8 cellular contexts compared by ENCODE assay signal in genomic region chr15:59688383-59688887, GRCh38. TPM values are rescaled to one million over a fixed set of nuclear protein-coding genes. Genes with fewer than 3 reads are reported as not detected.
DNase-seq lines count a peak whose midpoint lies in the region; ATAC-seq and TF ChIP-seq lines count a peak whose summit lies in the region.

No MANE protein-coding gene starts in this region.

- H2AFZ ChIP-seq in MM.1S (ENCODE audit: low read length) = peak overlapping the region; percentile 50

- H3K9me3 Mint-ChIP-seq in activated T-cell treated with anti-CD3 and anti-CD28 coated beads, Interleukin-2, amount 50 U/mL, for 4 hours = no peaks in the 10 kb centered on the region

- peaks cover 57% of the 10 kb centered on the region for H3K79me2 ChIP-seq in MM.1S (ENCODE audit: low read length)

- H3K4me1 Mint-ChIP-seq in activated T-cell treated with anti-CD3 and anti-CD28 coated beads, Interleukin-2, amount 50 U/mL, for 4 hours (ENCODE audit: low read depth) = peaks cover 53% of the 10 kb centered on the region

- H3K4me2 ChIP-seq in BLaER1 treated with 17β-estradiol and CSF1 and Interleukin-3, amounts not matched to agents 10 nM and 100 nM = peak overlapping the region; percentile 85 to 100 (median 95)
- H3K4me2 ChIP-seq in MM.1S (ENCODE audit: low read depth, low read length) = peak overlapping the region; percentile 81

- H3K36me3 Mint-ChIP-seq in activated T-cell treated with anti-CD3 and anti-CD28 coated beads, Interleukin-2, amount 50 U/mL, for 4 hours (ENCODE audit: insufficient read depth) = peaks cover 13% of the 10 kb centered on the region

- H3K9ac ChIP-seq in BLaER1 treated with 17β-estradiol and CSF1 and Interleukin-3, amounts not matched to agents 10 nM and 100 nM = peak overlapping the region; percentile 96 to 100 (median 99)
- peak overlapping the region; percentile 98 for H3K9ac ChIP-seq in MM.1S (ENCODE audit: low read length)

- H3K4me3 ChIP-seq in BLaER1 treated with 17β-estradiol and CSF1 and Interleukin-3, amounts not matched to agents 10 nM and 100 nM = peak overlapping the region; percentile 68 to 97 (median 88)
- peak overlapping the region; percentile 99 for H3K4me3 ChIP-seq in MM.1S (ENCODE audit: low read length)
- peak overlapping the region; percentile 96 for H3K4me3 ChIP-seq in ovary

- TF ChIP-seq CTCF in MM.1S (IDR thresholded peaks at IDR 0.05; ENCODE audit: low read length) (no peak), ovary (IDR thresholded peaks at IDR 0.05) (no peak)

- peak overlapping the region; percentile 96 to 100 (median 99) for H3K27ac ChIP-seq in BLaER1 treated with 17β-estradiol and CSF1 and Interleukin-3, amounts not matched to agents 10 nM and 100 nM
- H3K27ac ChIP-seq in MM.1S (ENCODE audit: low read length) (peak overlapping the region; percentile 98), ovary (peak overlapping the region; percentile 85 to 86)

- H3K4me3 Mint-ChIP-seq in activated T-cell treated with anti-CD3 and anti-CD28 coated beads, Interleukin-2, amount 50 U/mL, for 4 hours = peak overlapping the region; percentile 98

- peak; percentile 33 for DNase-seq in MM.1S
- DNase-seq in activated T-cell treated with anti-CD3 and anti-CD28 coated beads, Interleukin-2, amount 50 U/mL, for 4 hours = no peak
- DNase-seq in fibroblast of the conjunctiva (ENCODE audit: low read depth) = peak; percentile 43
- DNase-seq in ovary = no peak
- no peak for DNase-seq in GM03348 (ENCODE audit: low spot score)

- peaks cover 27% of the 10 kb centered on the region for H3F3A ChIP-seq in MM.1S (ENCODE audit: insufficient read depth, low read length)

- TF ChIP-seq EP300 in ovary (IDR thresholded peaks at IDR 0.05) = no peak

- H3K9me2 ChIP-seq in MM.1S (replicated peaks; ENCODE audit: insufficient read depth, low read length) = no peaks in the 10 kb centered on the region

- H3K27me3 Mint-ChIP-seq in activated T-cell treated with anti-CD3 and anti-CD28 coated beads, Interleukin-2, amount 50 U/mL, for 4 hours (ENCODE audit: low read depth) = no peaks in the 10 kb centered on the region

- no peaks in the 10 kb centered on the region for H3K9me3 ChIP-seq in BLaER1 treated with 17β-estradiol and CSF1 and Interleukin-3, amounts not matched to agents 10 nM and 100 nM (replicated peaks in 1 of 11)
- no peaks in the 10 kb centered on the region for H3K9me3 ChIP-seq in MM.1S (replicated peaks; ENCODE audit: insufficient read depth, low read length)
- H3K9me3 ChIP-seq in ovary = no peaks in the 10 kb centered on the region

- peaks cover 16 to 56% (median 44%) of the 10 kb centered on the region in 11 experiments; a peak in 21 of 22 replicates for H4K20me1 ChIP-seq in BLaER1 treated with 17β-estradiol and CSF1 and Interleukin-3, amounts not matched to agents 10 nM and 100 nM
- H4K20me1 ChIP-seq in MM.1S (ENCODE audit: insufficient read depth, low read length) = peaks cover 6% of the 10 kb centered on the region; the same call in 1 of the 2 replicates

- peaks cover 41 to 55% (median 50%) of the 10 kb centered on the region in 10 experiments for H3K4me1 ChIP-seq in BLaER1 treated with 17β-estradiol and CSF1 and Interleukin-3, amounts not matched to agents 10 nM and 100 nM
- peaks cover 27% of the 10 kb centered on the region for H3K4me1 ChIP-seq in MM.1S (ENCODE audit: low read length)
- H3K4me1 ChIP-seq in ovary (ENCODE audit: insufficient read depth) = peaks cover 6% of the 10 kb centered on the region

- no peaks in the 10 kb centered on the region for H3K27me3 ChIP-seq in BLaER1 treated with 17β-estradiol and CSF1 and Interleukin-3, amounts not matched to agents 10 nM and 100 nM
- H3K27me3 ChIP-seq in MM.1S (replicated peaks; ENCODE audit: insufficient read depth, low read length) (no peaks in the 10 kb centered on the region), ovary (no peaks in the 10 kb centered on the region)

- H3K36me3 ChIP-seq in BLaER1 treated with 17β-estradiol and CSF1 and Interleukin-3, amounts not matched to agents 10 nM and 100 nM = peaks cover 10 to 43% (median 22%) of the 10 kb centered on the region in 11 experiments; a peak in 20 of 22 replicates
- H3K36me3 ChIP-seq in MM.1S (replicated peaks; ENCODE audit: insufficient read depth, low read length) (no peaks in the 10 kb centered on the region), ovary (no peaks in the 10 kb centered on the region)

- intact Hi-C loops in ovary (cut with DNase I) = no loop called here

- TF ChIP-seq POLR2A in ovary (IDR thresholded peaks at IDR 0.05) = peak; percentile 2

- ATAC-seq in GM19023 (IDR thresholded peaks at IDR 0.05; ENCODE audit: unreplicated experiment) (peak; percentile 1), HG02970 (IDR thresholded peaks at IDR 0.05; ENCODE audit: low FRiP score, unreplicated experiment) (no peak)
- ATAC-seq in activated T-cell treated with anti-CD3 and anti-CD28 coated beads, Interleukin-2, amount 50 U/mL, for 4 hours = peak in 1 of 2 donors; percentile 2

- 0 to 1% (median 0%) methylated on average over 19 of the region's 19 CpGs for WGBS in ovary, 3 donors

RNA-seq across cellular contexts. Expression of gene BNIP2, which starts 0.7 kb away (rescaled TPM):
- 10 to 100 TPM; 55.6 to 66.3 (median 56.3) TPM for total RNA-seq in activated T-cell treated with anti-CD3 and anti-CD28 coated beads, Interleukin-2, amount 50 U/mL, for 4 hours
- total RNA-seq in ovary = 10 to 100 TPM; 58.1 to 71.4 (median 65.9) TPM
- 10 to 100 TPM; 31.3 to 47.9 TPM for polyA plus RNA-seq in ovary

RNA-seq across cellular contexts. Expression of gene GTF2A2, which starts 31.1 kb away (rescaled TPM):
- total RNA-seq in activated T-cell treated with anti-CD3 and anti-CD28 coated beads, Interleukin-2, amount 50 U/mL, for 4 hours = 100 to 1,000 TPM; 237 to 250 (median 240) TPM
- 100 to 1,000 TPM in 3 of 7 donors, 10 to 100 TPM in 4; 45.5 to 108 (median 99.9) TPM for total RNA-seq in ovary
- polyA plus RNA-seq in ovary = 100 to 1,000 TPM in 1 of 2 donors, 10 to 100 TPM in 1; 74.0 to 113 TPM

Comparison
In these comparisons a context has a peak if more than half of its experiments do, and no peak if none do; other contexts are left out.
1. DNase-seq: peak in MM.1S (single experiment) and fibroblast of the conjunctiva (single experiment); none in activated T-cell treated with anti-CD3 and anti-CD28 coated beads, Interleukin-2, amount 50 U/mL, for 4 hours (single experiment), ovary (0 of 5) and GM03348 (single experiment).
2. Peak in every context shown above with its lines, with median percentiles within 50 percentile points of each other: H3K27ac ChIP-seq and H3K4me3 ChIP-seq.